ENCODE assay signal across 17 cellular contexts in the genomic region with DNA sequence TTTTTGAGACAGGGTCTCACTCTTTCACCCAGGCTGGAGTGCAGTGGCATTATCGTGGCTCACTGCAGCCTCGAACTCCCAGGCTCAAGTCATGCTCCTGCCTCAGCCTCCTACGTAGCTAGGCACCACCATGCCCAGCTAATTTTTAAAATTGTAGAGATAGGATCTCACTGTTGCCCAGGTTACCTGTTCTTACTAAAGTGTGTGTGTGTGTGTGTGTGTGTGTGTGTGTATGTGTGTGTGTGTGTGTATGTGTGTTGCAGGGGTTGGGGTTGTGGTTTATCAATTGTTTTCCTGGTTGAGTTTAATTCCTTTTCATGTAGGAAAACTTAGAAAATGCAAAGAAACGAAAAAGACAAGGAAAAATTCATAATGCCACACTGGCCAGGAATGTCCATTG. TPM values are rescaled to one million over a fixed set of nuclear protein-coding genes. Genes with fewer than 3 reads are reported as not detected.
DNase-seq lines count a peak whose midpoint lies in the region; ATAC-seq, FAIRE-seq and TF ChIP-seq lines count a peak whose summit lies in the region.
"Had no signal": no experiment of that assay in that cellular context is flagged by ENCODE, and none has a peak within 500 bp of the region (broad histone marks: within the 10 kb centered on the region; RNA-seq: fewer than 3 reads in every experiment).

No MANE protein-coding gene starts in this region.

- no peaks in the 10 kb centered on the region for H3K79me1 ChIP-seq in neuronal stem cell (ENCODE audit: low read depth, low read length)

- no peak overlapping the region for H3K4ac ChIP-seq in neuronal stem cell (ENCODE audit: low read length)

- CTCF ChIA-PET in OCI-LY7 (lab: Charles Lee; ENCODE audit: unreplicated experiment): no interaction called here

- no peak overlapping the region for H4K91ac ChIP-seq in neuronal stem cell (ENCODE audit: low read depth, low read length, poor library complexity)

- H3K79me2 ChIP-seq in OCI-LY7 (ENCODE audit: insufficient read depth, low read depth, low read length): no peaks in the 10 kb centered on the region

- no peak overlapping the region for H3K4me3 ChIP-seq in BLaER1 treated with 17β-estradiol and CSF1 and Interleukin-3, amounts not matched to agents 10 nM and 100 nM
- H3K4me3 ChIP-seq in OCI-LY7 (ENCODE audit: low read depth, low read length, poor library complexity, severe bottlenecking) (no peak overlapping the region), kidney (ENCODE audit: low read length in 2 of 2) (no peak overlapping the region), neuronal stem cell (ENCODE audit: low read length in 2 of 2) (no peak overlapping the region)

- H3K9me3 ChIP-seq in BLaER1 treated with 17β-estradiol and CSF1 and Interleukin-3, amounts not matched to agents 10 nM and 100 nM (replicated peaks in 1 of 11): no peaks in the 10 kb centered on the region
- H3K9me3 ChIP-seq in OCI-LY7 (ENCODE audit: low read length) (no peaks in the 10 kb centered on the region), kidney (ENCODE audit: control insufficient read depth in 1 of 2, low read length in 2 of 2) (no peaks in the 10 kb centered on the region), neuronal stem cell (replicated peaks in 1 of 2; ENCODE audit: control insufficient read depth in 2 of 2, insufficient read depth in 1 of 2, low read depth in 1 of 2, low read length in 2 of 2) (no peaks in the 10 kb centered on the region)
- H3K9me3 ChIP-seq: Caco-2 had no signal

- H3K36me3 Mint-ChIP-seq in stimulated activated memory B cell treated with anti-CD40 and anti-IgM and Interleukin-4, amounts not matched to agents 10 μg/mL and 1 μg/mL and 100 μg/mL, for 72 hours: no peaks in the 10 kb centered on the region
- no peaks in the 10 kb centered on the region for H3K36me3 Mint-ChIP-seq in activated T-cell treated with anti-CD3 and anti-CD28 coated beads, Interleukin-2, amount 50 U/mL, for 72 hours (ENCODE audit: insufficient read depth in 2 of 2)
- H3K36me3 Mint-ChIP-seq: CD14-positive monocyte; CD8-positive, alpha-beta memory T cell had no signal

- peak overlapping the region; percentile 79 for H3K27ac Mint-ChIP-seq in stimulated activated memory B cell treated with anti-CD40 and anti-IgM and Interleukin-4, amounts not matched to agents 10 μg/mL and 1 μg/mL and 100 μg/mL, for 72 hours
- H3K27ac Mint-ChIP-seq in activated T-cell treated with anti-CD3 and anti-CD28 coated beads, Interleukin-2, amount 50 U/mL, for 72 hours: no peak overlapping the region
- H3K27ac Mint-ChIP-seq: CD14-positive monocyte, H9 had no signal

- H2BK5ac ChIP-seq in neuronal stem cell (ENCODE audit: low read length): no peak overlapping the region

- no peak overlapping the region for H2AK5ac ChIP-seq in neuronal stem cell (ENCODE audit: low read depth, low read length)

- H3K4me2 ChIP-seq in BLaER1 treated with 17β-estradiol and CSF1 and Interleukin-3, amounts not matched to agents 10 nM and 100 nM: peak overlapping the region; percentile 3 to 67 (median 41); a peak in 19 of 22 replicates
- H3K4me2 ChIP-seq in OCI-LY7 (ENCODE audit: low read length) (no peak overlapping the region; the same call in 1 of the 2 replicates), neuronal stem cell (ENCODE audit: insufficient read depth, low read length, poor library complexity, severe bottlenecking) (no peak overlapping the region)

- H3K14ac ChIP-seq in neuronal stem cell (ENCODE audit: low read length): no peak overlapping the region

- H2BK12ac ChIP-seq in neuronal stem cell (ENCODE audit: low read length): no peak overlapping the region

- DNase-seq in OCI-LY7 (ENCODE audit: low spot score) (no peak), kidney (peak; percentile 18), neuronal stem cell (ENCODE audit: low spot score) (no peak)
- no peak for DNase-seq in activated CD4-positive, alpha-beta T cell treated with anti-CD3 and anti-CD28 coated beads, Interleukin-2, amount 50 U/mL, for 48 hours
- no peak for DNase-seq in activated T-cell treated with anti-CD3 and anti-CD28 coated beads, Interleukin-2, amount 50 U/mL, for 72 hours
- DNase-seq: ACHN; Caco-2; CD8-positive, alpha-beta memory T cell; GOT3; H9 had no signal

- H3K9me2 ChIP-seq in OCI-LY7 (ENCODE audit: insufficient read depth, low read length): no peaks in the 10 kb centered on the region

- peaks cover 19% of the 10 kb centered on the region for H3K4me1 Mint-ChIP-seq in stimulated activated memory B cell treated with anti-CD40 and anti-IgM and Interleukin-4, amounts not matched to agents 10 μg/mL and 1 μg/mL and 100 μg/mL, for 72 hours
- H3K4me1 Mint-ChIP-seq in activated T-cell treated with anti-CD3 and anti-CD28 coated beads, Interleukin-2, amount 50 U/mL, for 72 hours (ENCODE audit: low read depth): no peaks in the 10 kb centered on the region

- peak overlapping the region; percentile 27; the same call in 1 of the 2 replicates for H2AFZ ChIP-seq in OCI-LY7 (ENCODE audit: low read length)
- H2AFZ ChIP-seq in neuronal stem cell (ENCODE audit: low read length): no peak overlapping the region

- no peaks in the 10 kb centered on the region for H3K9me3 Mint-ChIP-seq in stimulated activated memory B cell treated with anti-CD40 and anti-IgM and Interleukin-4, amounts not matched to agents 10 μg/mL and 1 μg/mL and 100 μg/mL, for 72 hours
- no peaks in the 10 kb centered on the region for H3K9me3 Mint-ChIP-seq in activated T-cell treated with anti-CD3 and anti-CD28 coated beads, Interleukin-2, amount 50 U/mL, for 72 hours
- H3K9me3 Mint-ChIP-seq: CD14-positive monocyte; CD8-positive, alpha-beta memory T cell; H9 had no signal

- no TSS peak for BruUV-seq in OCI-LY7 (replicated peaks; lab: Mats Ljungman, UMichigan)

- no peak for FAIRE-seq in kidney (lab: Jason Lieb, UNC)
- FAIRE-seq: GM12892 had no signal

- POLR2A ChIA-PET in OCI-LY7 (lab: Charles Lee): interaction anchor here (0.6 kb wide), 1 partner anchor 1040 kb away, joined by 3 read pairs; no protein-coding TSS in a partner anchor

- H4K8ac ChIP-seq in neuronal stem cell (ENCODE audit: low read depth, low read length): no peak overlapping the region

- no peak overlapping the region for H3K18ac ChIP-seq in neuronal stem cell (ENCODE audit: low read length)

- ATAC-seq in stimulated activated memory B cell treated with anti-CD40 and anti-IgM and Interleukin-4, amounts not matched to agents 10 μg/mL and 1 μg/mL and 100 μg/mL, for 72 hours: no peak
- ATAC-seq in activated T-cell treated with anti-CD3 and anti-CD28 coated beads, Interleukin-2, amount 50 U/mL, for 72 hours (replicated peaks in 1 of 2): no peak
- no peak for ATAC-seq in HG02973 (IDR thresholded peaks at IDR 0.05; ENCODE audit: unreplicated experiment)

- H3K4me1 ChIP-seq in BLaER1 treated with 17β-estradiol and CSF1 and Interleukin-3, amounts not matched to agents 10 nM and 100 nM: peaks cover 15 to 27% (median 20%) of the 10 kb centered on the region in 10 experiments
- H3K4me1 ChIP-seq in OCI-LY7 (ENCODE audit: insufficient read depth, low read length, poor library complexity, severe bottlenecking) (peaks cover 15% of the 10 kb centered on the region), kidney (ENCODE audit: control insufficient read depth in 1 of 2, insufficient read depth in 1 of 2, low read depth in 1 of 2, low read length in 2 of 2) (no peaks in the 10 kb centered on the region), neuronal stem cell (ENCODE audit: control insufficient read depth in 2 of 2, insufficient read depth in 1 of 2, low read depth in 1 of 2, low read length in 2 of 2) (no peaks in the 10 kb centered on the region)
- H3K4me1 ChIP-seq: Caco-2 had no signal

- no peaks in the 10 kb centered on the region for H3K27me3 ChIP-seq in BLaER1 treated with 17β-estradiol and CSF1 and Interleukin-3, amounts not matched to agents 10 nM and 100 nM
- H3K27me3 ChIP-seq in neuronal stem cell (ENCODE audit: control insufficient read depth in 3 of 3, insufficient read depth in 3 of 3, low read depth in 1 of 3, low read length in 3 of 3): no peaks in the 10 kb centered on the region

- H3K36me3 ChIP-seq in BLaER1 treated with 17β-estradiol and CSF1 and Interleukin-3, amounts not matched to agents 10 nM and 100 nM: peaks cover 0 to 3% (median 0%) of the 10 kb centered on the region in 11 experiments; a peak in 3 of 22 replicates
- H3K36me3 ChIP-seq in OCI-LY7 (ENCODE audit: insufficient read depth, low read length) (0 out of 2 replicates have a peak, but pooled peaks cover under 1% of the 10 kb centered on the region), kidney (ENCODE audit: control insufficient read depth in 1 of 2, insufficient read depth in 2 of 2, low read length in 2 of 2) (no peaks in the 10 kb centered on the region), neuronal stem cell (replicated peaks in 1 of 2; ENCODE audit: control insufficient read depth in 2 of 2, insufficient read depth in 2 of 2, low read length in 2 of 2) (peaks cover 0 to under 1% of the 10 kb centered on the region in 2 donors)

- H3K27me3 Mint-ChIP-seq in stimulated activated memory B cell treated with anti-CD40 and anti-IgM and Interleukin-4, amounts not matched to agents 10 μg/mL and 1 μg/mL and 100 μg/mL, for 72 hours: no peaks in the 10 kb centered on the region
- no peaks in the 10 kb centered on the region for H3K27me3 Mint-ChIP-seq in activated T-cell treated with anti-CD3 and anti-CD28 coated beads, Interleukin-2, amount 50 U/mL, for 72 hours (ENCODE audit: low read depth)
- H3K27me3 Mint-ChIP-seq: CD8-positive, alpha-beta memory T cell had no signal

- TF ChIP-seq CTCF in OCI-LY7 (conservative IDR thresholded peaks at IDR 0.05; ENCODE audit: low read length) (no peak), kidney (IDR thresholded peaks at IDR 0.05; ENCODE audit: borderline replicate concordance, extremely low read depth, insufficient read depth) (no peak)

- H3K9ac ChIP-seq in BLaER1 treated with 17β-estradiol and CSF1 and Interleukin-3, amounts not matched to agents 10 nM and 100 nM: no peak overlapping the region
- H3K9ac ChIP-seq in kidney (ENCODE audit: low read length in 2 of 2): no peak overlapping the region
- H3K9ac ChIP-seq in neuronal stem cell (ENCODE audit: low read depth, low read length, poor library complexity): no peak overlapping the region

- intact Hi-C loops in OCI-LY7 (cut with micrococcal nuclease; ENCODE audit: unreplicated experiment): no loop called here
- intact Hi-C loops in kidney (cut with DNase I): no loop called here

- no CpG with 5 or more reads among the region's 4 CpGs for WGBS in neuronal stem cell (ENCODE audit: extremely low coverage in 2 of 2, insufficient read length in 2 of 2, insufficient replicate concordance in 1 of 2), 2 donors

- no peak overlapping the region for H3K4me3 Mint-ChIP-seq in stimulated activated memory B cell treated with anti-CD40 and anti-IgM and Interleukin-4, amounts not matched to agents 10 μg/mL and 1 μg/mL and 100 μg/mL, for 72 hours
- H3K4me3 Mint-ChIP-seq in activated T-cell treated with anti-CD3 and anti-CD28 coated beads, Interleukin-2, amount 50 U/mL, for 72 hours: no peak overlapping the region
- H3K4me3 Mint-ChIP-seq: CD14-positive monocyte; CD8-positive, alpha-beta memory T cell; H9 had no signal

- H2BK15ac ChIP-seq in neuronal stem cell (ENCODE audit: low read length): no peak overlapping the region

- no peak overlapping the region for H3K23ac ChIP-seq in neuronal stem cell (ENCODE audit: low read depth, low read length, poor library complexity)

- H2BK120ac ChIP-seq in neuronal stem cell (ENCODE audit: low read depth, low read length): no peak overlapping the region

- peak overlapping the region in 3 of 11 experiments; percentile 32 to 60 (median 46); a peak in 3 of 22 replicates for H3K27ac ChIP-seq in BLaER1 treated with 17β-estradiol and CSF1 and Interleukin-3, amounts not matched to agents 10 nM and 100 nM
- H3K27ac ChIP-seq in OCI-LY7 (ENCODE audit: low read depth, low read length, poor library complexity, severe bottlenecking) (no peak overlapping the region), kidney (ENCODE audit: low read depth in 2 of 2, low read length in 2 of 2) (no peak overlapping the region), neuronal stem cell (replicated peaks; ENCODE audit: low read length) (no peak overlapping the region)

- no peaks in the 10 kb centered on the region for H4K20me1 ChIP-seq in BLaER1 treated with 17β-estradiol and CSF1 and Interleukin-3, amounts not matched to agents 10 nM and 100 nM
- no peaks in the 10 kb centered on the region for H4K20me1 ChIP-seq in OCI-LY7 (ENCODE audit: insufficient read depth, low read length)

RNA-seq across cellular contexts. Expression of a gene that starts 21.8 kb away (rescaled TPM):
- total RNA-seq in OCI-LY7 (2014; rRNA removed; shearing (Covaris generic)): 47.4 and 61.2 TPM in 2 replicates
- 164 and 207 TPM in 2 replicates for total RNA-seq in OCI-LY7 (2022)
- 61.8 TPM for total RNA-seq in kidney
- 12.5 TPM for polyA plus RNA-seq in kidney (ENCODE audit: insufficient read depth, low read depth, low replicate concordance)
- 77.9 TPM for polyA plus RNA-seq in neuronal stem cell (2013, experiment 1 of 2)
- 78.0 TPM for polyA plus RNA-seq in neuronal stem cell (2013, experiment 2 of 2)
- total RNA-seq in activated T-cell treated with anti-CD3 and anti-CD28 coated beads, Interleukin-2, amount 50 U/mL, for 72 hours: 10 to 100 TPM; 93.0 to 93.6 TPM

RNA-seq across cellular contexts. Expression of a gene that starts 33.7 kb away (rescaled TPM):
- 0.25 and 0.33 TPM in 2 replicates for total RNA-seq in OCI-LY7 (2014; rRNA removed; shearing (Covaris generic))
- total RNA-seq in OCI-LY7 (2022) (2.8 and 3.8 TPM in 2 replicates), kidney (4.2 TPM)
- polyA plus RNA-seq in kidney (ENCODE audit: insufficient read depth, low read depth, low replicate concordance): 8.0 TPM
- polyA plus RNA-seq in neuronal stem cell (2013, experiment 1 of 2): 0.01 TPM
- polyA plus RNA-seq in neuronal stem cell (2013, experiment 2 of 2): 0.01 TPM
- under 1 TPM; 0.67 to 0.81 TPM for total RNA-seq in activated T-cell treated with anti-CD3 and anti-CD28 coated beads, Interleukin-2, amount 50 U/mL, for 72 hours
- total RNA-seq: A172, G401 had no signal
- polyA plus RNA-seq: CD14-positive monocyte; CD8-positive, alpha-beta memory T cell had no signal

Comparison
In these comparisons a context has a peak if more than half of its experiments do, and no peak if none do; other contexts are left out.
1. H3K4me2 ChIP-seq: peak in BLaER1 treated with 17β-estradiol and CSF1 and Interleukin-3, amounts not matched to agents 10 nM and 100 nM (11 of 11); none in OCI-LY7 (single experiment) and neuronal stem cell (single experiment).